Comparison of ENCODE assay signal across 12 cellular contexts in genomic region chr7:102273749-102274712, GRCh38. TPM values are rescaled to one million over a fixed set of nuclear protein-coding genes. Genes with fewer than 3 reads are reported as not detected.
DNase-seq lines count a peak whose midpoint lies in the region; ATAC-seq and TF ChIP-seq lines count a peak whose summit lies in the region.
"Had no signal": no experiment of that assay in that cellular context is flagged by ENCODE, and none has a peak within 500 bp of the region (broad histone marks: within the 10 kb centered on the region; RNA-seq: fewer than 3 reads in every experiment).

No MANE protein-coding gene starts in this region.

- no peak overlapping the region for H3K27ac ChIP-seq in colonic mucosa
- H3K27ac ChIP-seq in esophagus squamous epithelium = no peak overlapping the region
- H3K27ac ChIP-seq: 22Rv1, KMS-11 had no signal

- intact Hi-C loops in colonic mucosa (cut with DNase I) (loop anchor here (2.0 kb wide), 1 partner anchor 731 kb away; no protein-coding TSS in a partner anchor), esophagus squamous epithelium (cut with DNase I) (loop anchor here (5.0 kb wide), 1 partner anchor 732 kb away; no protein-coding TSS in a partner anchor)

- H3K9ac ChIP-seq in NT2/D1 (ENCODE audit: insufficient read length, low read depth) (peak overlapping the region; percentile 65), colonic mucosa (ENCODE audit: low read depth in 2 of 2, low read length in 2 of 2) (no peak overlapping the region)
- H3K9ac ChIP-seq: KMS-11 had no signal

- ATAC-seq in GM21526 (IDR thresholded peaks at IDR 0.05; ENCODE audit: low FRiP score, unreplicated experiment) = no peak

- TF ChIP-seq CTCF in colonic mucosa (IDR thresholded peaks at IDR 0.05) (no peak), esophagus squamous epithelium (IDR thresholded peaks at IDR 0.05) (no peak)

- H3K4me1 ChIP-seq in NT2/D1 (ENCODE audit: insufficient read depth, insufficient read length) = peaks cover 37% of the 10 kb centered on the region
- peaks cover 6% of the 10 kb centered on the region for H3K4me1 ChIP-seq in colonic mucosa
- peaks cover 0 to 6% (median 3%) of the 10 kb centered on the region in 3 donors for H3K4me1 ChIP-seq in esophagus squamous epithelium

- no peaks in the 10 kb centered on the region for H3K36me3 ChIP-seq in NT2/D1 (ENCODE audit: insufficient read depth, insufficient read length, low read length)
- no peaks in the 10 kb centered on the region for H3K36me3 ChIP-seq in colonic mucosa
- no peaks in the 10 kb centered on the region for H3K36me3 ChIP-seq in esophagus squamous epithelium

- H3K9me3 ChIP-seq in NT2/D1 (ENCODE audit: insufficient read depth, low read length) (no peaks in the 10 kb centered on the region), colonic mucosa (no peaks in the 10 kb centered on the region), esophagus squamous epithelium (no peaks in the 10 kb centered on the region)

- 69 to 72% methylated on average over 13 to 16 of the region's 23 CpGs for WGBS in esophagus squamous epithelium, 2 donors

- peak; percentile 65 for DNase-seq in DMS153 (lab: John Stamatoyannopoulos, UW)
- no peak for DNase-seq in DMS153 treated with DMSO at 0.1 percent for 48 hours (lab: John Stamatoyannopoulos, UW; ENCODE audit: unreplicated experiment)
- no peak for DNase-seq in NT2/D1 (ENCODE audit: low read depth, low spot score)
- peak; percentile 81 for DNase-seq in colonic mucosa
- peak; percentile 88 for DNase-seq in renal cortical epithelial cell (ENCODE audit: low read depth)
- no peak for DNase-seq in esophagus squamous epithelium (lab: John Stamatoyannopoulos, UW)
- DNase-seq in cerebellum (ENCODE audit: low spot score) = no peak
- DNase-seq: NCI-H748 treated with DMSO at 0.1 percent for 48 hours; stimulated activated CD4-positive, alpha-beta T cell treated with anti-CD3 and anti-CD28 coated beads, Interleukin-4, amount 100 ng/mL, for 4 hours had no signal

- no peak overlapping the region for H3K4me3 ChIP-seq in NT2/D1 (ENCODE audit: insufficient read length, low read depth)
- H3K4me3 ChIP-seq in colonic mucosa = no peak overlapping the region
- no peak overlapping the region for H3K4me3 ChIP-seq in esophagus squamous epithelium

- H3K27me3 ChIP-seq in NT2/D1 (ENCODE audit: insufficient read depth, insufficient read length) = no peaks in the 10 kb centered on the region
- no peaks in the 10 kb centered on the region for H3K27me3 ChIP-seq in colonic mucosa
- H3K27me3 ChIP-seq in esophagus squamous epithelium = no peaks in the 10 kb centered on the region

- no peak for TF ChIP-seq POLR2A in esophagus squamous epithelium (IDR thresholded peaks at IDR 0.05)

RNA-seq across cellular contexts. Expression of gene SH2B2, which starts 12.6 kb away (rescaled TPM):
- total RNA-seq in colonic mucosa (1 to 10 TPM; 3.1 to 5.0 TPM), renal cortical epithelial cell (6.3 and 15.0 TPM in 2 replicates), esophagus squamous epithelium (1 to 10 TPM in 3 of 4 donors, under 1 TPM in 1; 0.47 to 7.3 (median 2.2) TPM), cerebellum (9.9 TPM)

Comparison
In these comparisons a context has a peak if more than half of its experiments do, and no peak if none do; other contexts are left out.
1. DNase-seq: peak in DMS153 (single experiment), colonic mucosa (single experiment) and renal cortical epithelial cell (single experiment); none in DMS153 treated with DMSO at 0.1 percent for 48 hours (single experiment), NT2/D1 (single experiment), esophagus squamous epithelium (single experiment) and cerebellum (single experiment).